ENCODE assay signal across 20 cellular contexts in the genomic region with DNA sequence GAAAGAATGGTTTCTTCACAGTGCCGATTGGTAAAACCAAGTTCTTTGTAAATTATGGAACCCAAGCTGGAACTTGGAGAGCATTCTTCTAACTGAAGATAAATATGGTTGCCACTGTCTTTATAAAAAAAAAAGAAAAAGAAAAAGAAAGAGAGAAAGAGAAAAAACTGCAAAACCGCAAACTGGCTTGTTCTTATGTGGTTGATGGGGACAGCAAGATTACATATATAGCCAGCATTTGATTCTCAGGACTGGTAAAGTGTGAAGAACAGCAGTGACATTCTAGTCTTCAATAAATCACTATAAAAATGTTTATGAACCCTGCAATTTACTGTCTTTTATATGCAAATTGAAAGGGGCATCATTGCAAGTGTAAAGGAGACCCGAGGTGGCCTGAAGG.
"Had no signal": no experiment of that assay in that cellular context is flagged by ENCODE, and none has a peak within 500 bp of the region (broad histone marks: within the 10 kb centered on the region; RNA-seq: fewer than 3 reads in every experiment).

No MANE protein-coding gene starts in this region.

- H3K27me3 ChIP-seq: MG63, SJSA1 had no signal

- H3K36me3 ChIP-seq: MG63, SJSA1 had no signal

- DNase-seq: Karpas-422, KG1, MG63, NCI-H1092, NCI-H1436 treated with DMSO at 0.1 percent for 48 hours, NCI-H1694, NCI-H187 treated with DMSO at 0.1 percent for 48 hours, NCI-H2029 treated with DMSO at 0.1 percent for 48 hours, NCI-H2171 treated with DMSO at 0.1 percent for 48 hours, NCI-H345, NCI-H446 treated with DMSO at 0.1 percent for 48 hours, NCI-H510A treated with DMSO at 0.1 percent for 48 hours, NCI-H526, NCI-H82, Right ventricle myocardium superior, RPMI8226, SIG-M5 had no signal

- FAIRE-seq: RCC 7860 had no signal

- H3K9me3 ChIP-seq: MG63, SJSA1 had no signal

- H3K27ac ChIP-seq: SJSA1, SK-N-MC had no signal

- H3K4me1 ChIP-seq: SJSA1 had no signal

- H3K4me3 ChIP-seq: MG63, SJSA1, SK-N-MC had no signal
